1 cellular context compared by ENCODE assay signal in genomic region chr16:364595-365491, GRCh38.
TF ChIP-seq lines count a peak whose summit lies in the region.

No MANE protein-coding gene starts in this region.

TF ChIP-seq in K562, 482 proteins besides CTCF, POLR2A, EP300 and RAD21 (continued from another document):
- TF ChIP-seq, protein P1, sequence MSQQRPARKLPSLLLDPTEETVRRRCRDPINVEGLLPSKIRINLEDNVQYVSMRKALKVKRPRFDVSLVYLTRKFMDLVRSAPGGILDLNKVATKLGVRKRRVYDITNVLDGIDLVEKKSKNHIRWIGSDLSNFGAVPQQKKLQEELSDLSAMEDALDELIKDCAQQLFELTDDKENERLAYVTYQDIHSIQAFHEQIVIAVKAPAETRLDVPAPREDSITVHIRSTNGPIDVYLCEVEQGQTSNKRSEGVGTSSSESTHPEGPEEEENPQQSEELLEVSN (IDR thresholded peaks at IDR 0.05; ENCODE audit: borderline replicate concordance in 1 of 2, extremely low read depth in 1 of 2, insufficient read depth in 1 of 2, insufficient read length in 1 of 2, low read depth in 1 of 2, low read length in 1 of 2, poor library complexity in 1 of 2, severe bottlenecking in 1 of 2): peak; percentile 12 to 19
- TF ChIP-seq MYNN (IDR thresholded peaks at IDR 0.05): no peak
- no peak for TF ChIP-seq MYNN (CRISPR knock-in tag; IDR thresholded peaks at IDR 0.05)
- TF ChIP-seq ZNF408 (CRISPR knock-in tag; IDR thresholded peaks at IDR 0.05; ENCODE audit: low read depth): no peak
- TF ChIP-seq BRF2 (IDR thresholded peaks at IDR 0.05; ENCODE audit: borderline replicate concordance, insufficient read depth, insufficient read length): no peak
- TF ChIP-seq, protein P2, sequence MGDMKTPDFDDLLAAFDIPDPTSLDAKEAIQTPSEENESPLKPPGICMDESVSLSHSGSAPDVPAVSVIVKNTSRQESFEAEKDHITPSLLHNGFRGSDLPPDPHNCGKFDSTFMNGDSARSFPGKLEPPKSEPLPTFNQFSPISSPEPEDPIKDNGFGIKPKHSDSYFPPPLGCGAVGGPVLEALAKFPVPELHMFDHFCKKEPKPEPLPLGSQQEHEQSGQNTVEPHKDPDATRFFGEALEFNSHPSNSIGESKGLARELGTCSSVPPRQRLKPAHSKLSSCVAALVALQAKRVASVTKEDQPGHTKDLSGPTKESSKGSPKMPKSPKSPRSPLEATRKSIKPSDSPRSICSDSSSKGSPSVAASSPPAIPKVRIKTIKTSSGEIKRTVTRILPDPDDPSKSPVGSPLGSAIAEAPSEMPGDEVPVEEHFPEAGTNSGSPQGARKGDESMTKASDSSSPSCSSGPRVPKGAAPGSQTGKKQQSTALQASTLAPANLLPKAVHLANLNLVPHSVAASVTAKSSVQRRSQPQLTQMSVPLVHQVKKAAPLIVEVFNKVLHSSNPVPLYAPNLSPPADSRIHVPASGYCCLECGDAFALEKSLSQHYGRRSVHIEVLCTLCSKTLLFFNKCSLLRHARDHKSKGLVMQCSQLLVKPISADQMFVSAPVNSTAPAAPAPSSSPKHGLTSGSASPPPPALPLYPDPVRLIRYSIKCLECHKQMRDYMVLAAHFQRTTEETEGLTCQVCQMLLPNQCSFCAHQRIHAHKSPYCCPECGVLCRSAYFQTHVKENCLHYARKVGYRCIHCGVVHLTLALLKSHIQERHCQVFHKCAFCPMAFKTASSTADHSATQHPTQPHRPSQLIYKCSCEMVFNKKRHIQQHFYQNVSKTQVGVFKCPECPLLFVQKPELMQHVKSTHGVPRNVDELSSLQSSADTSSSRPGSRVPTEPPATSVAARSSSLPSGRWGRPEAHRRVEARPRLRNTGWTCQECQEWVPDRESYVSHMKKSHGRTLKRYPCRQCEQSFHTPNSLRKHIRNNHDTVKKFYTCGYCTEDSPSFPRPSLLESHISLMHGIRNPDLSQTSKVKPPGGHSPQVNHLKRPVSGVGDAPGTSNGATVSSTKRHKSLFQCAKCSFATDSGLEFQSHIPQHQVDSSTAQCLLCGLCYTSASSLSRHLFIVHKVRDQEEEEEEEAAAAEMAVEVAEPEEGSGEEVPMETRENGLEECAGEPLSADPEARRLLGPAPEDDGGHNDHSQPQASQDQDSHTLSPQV (IDR thresholded peaks at IDR 0.05): peak; percentile 30; the same call in 1 of the 2 replicates
- TF ChIP-seq ZNF639 (CRISPR knock-in tag; conservative IDR thresholded peaks at IDR 0.05 in 1 of 2, IDR thresholded peaks at IDR 0.05 in 1 of 2): no peak
- TF ChIP-seq HNRNPL (IDR thresholded peaks at IDR 0.05; ENCODE audit: low read depth, low read length): no peak
- TF ChIP-seq, protein P3, sequence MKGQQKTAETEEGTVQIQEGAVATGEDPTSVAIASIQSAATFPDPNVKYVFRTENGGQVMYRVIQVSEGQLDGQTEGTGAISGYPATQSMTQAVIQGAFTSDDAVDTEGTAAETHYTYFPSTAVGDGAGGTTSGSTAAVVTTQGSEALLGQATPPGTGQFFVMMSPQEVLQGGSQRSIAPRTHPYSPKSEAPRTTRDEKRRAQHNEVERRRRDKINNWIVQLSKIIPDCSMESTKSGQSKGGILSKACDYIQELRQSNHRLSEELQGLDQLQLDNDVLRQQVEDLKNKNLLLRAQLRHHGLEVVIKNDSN (CRISPR knock-in tag; IDR thresholded peaks at IDR 0.05): peak; percentile 39
- TF ChIP-seq ZFP36 (IDR thresholded peaks at IDR 0.05; ENCODE audit: low read depth, low read length, partially characterized antibody): no peak
